Comparison of ENCODE assay signal across 9 cellular contexts in the genomic region with DNA sequence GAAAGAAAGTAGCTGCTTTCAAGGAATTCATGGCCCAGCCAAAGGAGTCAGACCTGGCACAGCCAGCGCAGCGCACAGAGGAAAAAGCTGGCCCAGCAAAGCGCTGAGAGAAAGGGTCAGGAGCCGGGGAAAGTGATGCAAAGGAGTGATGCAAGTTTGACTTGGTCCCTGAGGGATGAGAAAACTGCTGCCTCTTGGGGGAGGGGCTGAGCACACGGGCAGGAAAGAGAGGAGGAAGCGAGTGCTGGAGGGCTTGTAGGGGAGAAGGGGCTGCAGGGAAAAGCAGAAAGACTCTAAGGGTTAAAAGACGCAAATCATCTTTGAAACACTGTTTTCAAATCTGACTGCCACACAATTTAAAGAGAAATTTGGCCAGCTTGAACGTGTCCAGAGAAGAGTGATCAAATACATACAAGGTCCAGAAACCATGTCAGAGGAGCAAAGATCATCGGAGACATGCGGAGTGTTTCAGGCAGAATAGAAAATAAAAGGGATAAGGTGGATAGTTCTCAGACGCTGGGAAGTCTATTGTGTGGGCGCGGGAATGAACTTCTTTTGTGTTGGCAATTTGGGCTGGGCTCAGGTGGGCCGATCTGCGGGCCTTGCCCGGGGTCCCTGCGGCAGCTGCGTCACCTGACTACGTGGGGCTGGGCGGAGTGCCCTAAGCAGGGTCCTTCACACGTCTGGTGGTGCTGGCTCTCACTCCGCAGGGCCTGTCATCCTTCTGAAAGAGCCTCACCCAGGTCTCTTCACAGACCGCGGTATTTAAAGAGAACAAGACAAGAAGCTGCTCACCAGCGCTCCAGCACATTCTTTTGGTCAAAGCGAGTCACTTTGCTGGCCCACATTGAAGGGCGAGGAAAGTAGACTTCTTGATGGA. TPM values are rescaled to one million over a fixed set of nuclear protein-coding genes. Genes with fewer than 3 reads are reported as not detected.
DNase-seq lines count a peak whose midpoint lies in the region; ATAC-seq and TF ChIP-seq lines count a peak whose summit lies in the region.
"Had no signal": no experiment of that assay in that cellular context is flagged by ENCODE, and none has a peak within 500 bp of the region (broad histone marks: within the 10 kb centered on the region; RNA-seq: fewer than 3 reads in every experiment).

No MANE protein-coding gene starts in this region.

- peaks cover 15 to 19% of the 10 kb centered on the region in 2 donors for H3K4me1 Mint-ChIP-seq in natural killer cell treated with Interleukin-12 subunit alpha and Interleukin-12 subunit beta and Interleukin-15 and Interleukin-18, amount 100 ng/mL, for 72 hours (ENCODE audit: low read depth in 2 of 2)

- H3K9me3 ChIP-seq in muscle layer of duodenum (ENCODE audit: control insufficient read depth in 1 of 2, low read length in 2 of 2), result no peaks in the 10 kb centered on the region
- H3K9me3 ChIP-seq in stomach, result no peaks in the 10 kb centered on the region

- ATAC-seq in activated CD4-positive, CD25-positive, alpha-beta regulatory T cell treated with anti-CD3 and anti-CD28 coated beads, Interleukin-2, amount 50 U/mL, for 24 hours, result no peak
- ATAC-seq in natural killer cell treated with Interleukin-12 subunit alpha and Interleukin-12 subunit beta and Interleukin-15 and Interleukin-18, amount 100 ng/mL, for 72 hours, result no peak

- peaks cover 9% of the 10 kb centered on the region for H3K36me3 Mint-ChIP-seq in natural killer cell treated with Interleukin-12 subunit alpha and Interleukin-12 subunit beta and Interleukin-15 and Interleukin-18, amount 100 ng/mL, for 72 hours

- H3K27me3 Mint-ChIP-seq in natural killer cell treated with Interleukin-12 subunit alpha and Interleukin-12 subunit beta and Interleukin-15 and Interleukin-18, amount 100 ng/mL, for 72 hours, result no peaks in the 10 kb centered on the region

- 58 to 68% (median 67%) methylated on average over 27 of the region's 27 CpGs for WGBS in stomach, 5 donors

- H3K27ac ChIP-seq in muscle layer of duodenum (ENCODE audit: low read length) (no peak overlapping the region), stomach (peak overlapping the region in 1 of 5 donors; percentile 47)

- H3K4me1 ChIP-seq in muscle layer of duodenum (ENCODE audit: control insufficient read depth in 1 of 2, insufficient read depth in 2 of 2, low read length in 2 of 2), result peaks cover 0 to 5% of the 10 kb centered on the region in 2 donors
- peaks cover 0 to 5% (median 2%) of the 10 kb centered on the region in 4 donors for H3K4me1 ChIP-seq in stomach

- H3K36me3 ChIP-seq in muscle layer of duodenum (ENCODE audit: control insufficient read depth in 1 of 2, insufficient read depth in 2 of 2, low read length in 2 of 2) (peaks cover 0 to 8% of the 10 kb centered on the region in 2 donors), stomach (peaks cover 3 to 33% (median 23%) of the 10 kb centered on the region in 4 donors)

- no peaks in the 10 kb centered on the region for H3K9me3 Mint-ChIP-seq in natural killer cell treated with Interleukin-12 subunit alpha and Interleukin-12 subunit beta and Interleukin-15 and Interleukin-18, amount 100 ng/mL, for 72 hours

- no peak for TF ChIP-seq EP300 in stomach (IDR thresholded peaks at IDR 0.05)

- H3K4me3 Mint-ChIP-seq in natural killer cell treated with Interleukin-12 subunit alpha and Interleukin-12 subunit beta and Interleukin-15 and Interleukin-18, amount 100 ng/mL, for 72 hours, result no peak overlapping the region

- H3K4me3 ChIP-seq in fibroblast of pulmonary artery (replicated peaks; ENCODE audit: low read depth, low read length), result peak overlapping the region; percentile 17
- peak overlapping the region; percentile 21 to 39 for H3K4me3 ChIP-seq in muscle layer of duodenum (ENCODE audit: low read depth in 1 of 2, low read length in 2 of 2)
- H3K4me3 ChIP-seq in stomach, result peak overlapping the region in 1 of 4 donors; percentile 0

- DNase-seq in AG08396 (ENCODE audit: low spot score) (peak; percentile 27), NCI-H1436 treated with DMSO at 0.1 percent for 48 hours (lab: John Stamatoyannopoulos, UW) (peak; percentile 4), fibroblast of pulmonary artery (ENCODE audit: low read depth) (peak; percentile 82), stomach (no peak), HUDEP-2 (lab: John Stamatoyannopoulos, UW; ENCODE audit: unreplicated experiment in 76 of 76) (no peak)
- no peak for DNase-seq in natural killer cell treated with Interleukin-12 subunit alpha and Interleukin-12 subunit beta and Interleukin-15 and Interleukin-18, amount 100 ng/mL, for 72 hours (ENCODE audit: low spot score)
- DNase-seq: DMS 273 treated with DMSO at 0.1 percent for 48 hours had no signal

- TF ChIP-seq POLR2A in stomach (IDR thresholded peaks at IDR 0.05), result no peak

- intact Hi-C loops in stomach (cut with DNase I; ENCODE audit: low total_unique reads), result no loop called here

- H3K27ac Mint-ChIP-seq in natural killer cell treated with Interleukin-12 subunit alpha and Interleukin-12 subunit beta and Interleukin-15 and Interleukin-18, amount 100 ng/mL, for 72 hours, result peak overlapping the region in 1 of 2 donors; percentile 24

- H3K27me3 ChIP-seq in muscle layer of duodenum (ENCODE audit: low read depth, low read length) (no peaks in the 10 kb centered on the region), stomach (no peaks in the 10 kb centered on the region)

- TF ChIP-seq CTCF in fibroblast of pulmonary artery (IDR thresholded peaks at IDR 0.05; ENCODE audit: low read length, missing control alignments), result no peak
- no peak for TF ChIP-seq CTCF in stomach (IDR thresholded peaks at IDR 0.05)

RNA-seq across cellular contexts. Expression of gene N4BP2L1, which starts 18.1 kb away (rescaled TPM):
- total RNA-seq in stomach, result 10 to 100 TPM; 13.9 to 46.1 (median 28.8) TPM
- 10 to 100 TPM in 1 of 3 donors, 1 to 10 TPM in 2; 4.9 to 14.2 (median 6.4) TPM for polyA plus RNA-seq in stomach
- total RNA-seq in natural killer cell treated with Interleukin-12 subunit alpha and Interleukin-12 subunit beta and Interleukin-15 and Interleukin-18, amount 100 ng/mL, for 72 hours, result 10 to 100 TPM; 14.6 to 23.9 TPM

Comparison
In these comparisons a context has a peak if more than half of its experiments do, and no peak if none do; other contexts are left out.
1. DNase-seq: peak in AG08396 (single experiment), NCI-H1436 treated with DMSO at 0.1 percent for 48 hours (single experiment) and fibroblast of pulmonary artery (single experiment); none in stomach (single experiment), HUDEP-2 (0 of 76) and natural killer cell treated with Interleukin-12 subunit alpha and Interleukin-12 subunit beta and Interleukin-15 and Interleukin-18, amount 100 ng/mL, for 72 hours (single experiment).